1 cellular context compared by ENCODE assay signal in genomic region chr4:7434766-7435150, GRCh38.
TF ChIP-seq lines count a peak whose summit lies in the region.

TSS of gene PSAPL1 (minus strand) at chr4:7434930. CDS start at chr4:7434879, 51 bp downstream.

TF ChIP-seq in GM23338, 12 proteins besides CTCF, POLR2A, EP300 and RAD21 (continued from another document):
- TF ChIP-seq ETS1 (IDR thresholded peaks at IDR 0.05) (no peak), EZH2phosphoT487 (IDR thresholded peaks at IDR 0.05; ENCODE audit: unreplicated experiment) (no peak), POLR2AphosphoS5 (IDR thresholded peaks at IDR 0.05; ENCODE audit: low read depth) (no peak), JUNB (IDR thresholded peaks at IDR 0.05; ENCODE audit: unreplicated experiment) (no peak), ZNF114 (CRISPR knock-in tag; IDR thresholded peaks at IDR 0.05) (no peak), STAT1 (IDR thresholded peaks at IDR 0.05; ENCODE audit: unreplicated experiment) (no peak), NANOG (IDR thresholded peaks at IDR 0.05; ENCODE audit: borderline replicate concordance) (no peak), EZH2 (IDR thresholded peaks at IDR 0.05; ENCODE audit: low read depth, unreplicated experiment) (no peak), CREB1 (CRISPR knock-in tag; IDR thresholded peaks at IDR 0.05; ENCODE audit: low read depth) (no peak)
